In genomic region chr21:29164330-29164942, GRCh38 we compare ENCODE assay signal across 8 cellular contexts. TPM values are rescaled to one million over a fixed set of nuclear protein-coding genes. Genes with fewer than 3 reads are reported as not detected.
DNase-seq lines count a peak whose midpoint lies in the region; ATAC-seq and TF ChIP-seq lines count a peak whose summit lies in the region.

No MANE protein-coding gene starts in this region.

- TF ChIP-seq CTCF in HFFc6 (IDR thresholded peaks at IDR 0.05) = peak; percentile 85
- peak; percentile 70; the same call in 1 of the 2 replicates for TF ChIP-seq CTCF in Panc1 (IDR thresholded peaks at IDR 0.05)
- TF ChIP-seq CTCF in neutrophil (IDR thresholded peaks at IDR 0.05) = peak; percentile 61

- ATAC-seq in Panc1 (peak; percentile 74), GM19455 (IDR thresholded peaks at IDR 0.05; ENCODE audit: unreplicated experiment) (no peak), HG03521 (IDR thresholded peaks at IDR 0.05; ENCODE audit: unreplicated experiment) (no peak)

- intact Hi-C loops in Panc1 (cut with micrococcal nuclease; ENCODE audit: unreplicated experiment) = loop anchor here (5.0 kb wide), 1 partner anchor 208 kb away; no protein-coding TSS in a partner anchor

- H3K27ac Mint-ChIP-seq in HFFc6 = peak overlapping the region; percentile 3

- peaks cover 12% of the 10 kb centered on the region; the same call in 1 of the 2 replicates for H3K36me3 Mint-ChIP-seq in HFFc6 (ENCODE audit: low read depth)

- H3K4me1 Mint-ChIP-seq in HFFc6 (ENCODE audit: low read depth) = peaks cover 52% of the 10 kb centered on the region

- H3K4me1 ChIP-seq in Panc1 (ENCODE audit: control insufficient read depth, insufficient read depth, low read length) (no peaks in the 10 kb centered on the region), neutrophil (ENCODE audit: control insufficient read depth in 1 of 2, insufficient read depth in 1 of 2, low read depth in 1 of 2, low read length in 1 of 2) (peaks cover 28 to 32% of the 10 kb centered on the region in 2 experiments)

- no peaks in the 10 kb centered on the region for H3K27me3 ChIP-seq in Panc1 (ENCODE audit: control insufficient read depth, insufficient read depth, low read length)
- no peaks in the 10 kb centered on the region for H3K27me3 ChIP-seq in neutrophil

- no TSS peak for BruUV-seq in Panc1 (replicated peaks; lab: Mats Ljungman, UMichigan)

- DNase-seq in CD1c-positive myeloid dendritic cell (ENCODE audit: extremely low spot score) (peak; percentile 71), HFFc6 (peak; percentile 76), Panc1 (ENCODE audit: low read depth, low spot score) (no peak), erythroblast (lab: John Stamatoyannopoulos, UW) (peak; percentile 45 to 62), mesenteric fat pad (ENCODE audit: low spot score) (no peak)

- no peaks in the 10 kb centered on the region for H3K36me3 ChIP-seq in Panc1 (ENCODE audit: control insufficient read depth, insufficient read depth, low read length)
- H3K36me3 ChIP-seq in neutrophil = no peaks in the 10 kb centered on the region

- CTCF ChIA-PET in Panc1 (lab: Charles Lee) = interaction anchor here (0.6 to 1.7 kb wide), 3 partner anchors 184 to 287 kb away, joined by 3 to 4 read pairs (median 4); no protein-coding TSS in a partner anchor

- no peak for TF ChIP-seq POLR2A in erythroblast (IDR thresholded peaks at IDR 0.05; ENCODE audit: low read length)

- no peak overlapping the region for H3K27ac ChIP-seq in Panc1 (ENCODE audit: low read length)
- H3K27ac ChIP-seq in neutrophil = peak overlapping the region; percentile 12

- peak overlapping the region; percentile 16; the same call in 1 of the 2 replicates for H3K4me3 Mint-ChIP-seq in HFFc6

- in situ Hi-C loops in Panc1 (cut with HindIII; ENCODE audit: low pct_unique_long_range_greater_than_20kb, low sequenced_read_pairs) = no loop called here

- no peaks in the 10 kb centered on the region for H3K9me3 ChIP-seq in Panc1 (ENCODE audit: control insufficient read depth, insufficient read depth, low read depth, low read length)
- H3K9me3 ChIP-seq in neutrophil = no peaks in the 10 kb centered on the region

- no peak overlapping the region for H3K4me3 ChIP-seq in Panc1 (ENCODE audit: low read depth in 2 of 2, low read length in 2 of 2)
- H3K4me3 ChIP-seq in neutrophil (ENCODE audit: low read depth in 1 of 2, low read length in 1 of 2) = no peak overlapping the region

- no peaks in the 10 kb centered on the region for H3K9me3 Mint-ChIP-seq in HFFc6

- POLR2A ChIA-PET in Panc1 (lab: Charles Lee) = no interaction called here

- 0 out of 2 replicates have a peak, but pooled peaks cover 3% of the 10 kb centered on the region for H3K27me3 Mint-ChIP-seq in HFFc6 (ENCODE audit: insufficient read depth)

RNA-seq across cellular contexts. Expression of gene MAP3K7CL, which starts 34.0 kb away (rescaled TPM):
- total RNA-seq in HFFc6 (2021; fragmentation: NEBNext Ultra II Directional; extraction: Animal tissue kit (Norgen Biotek cat#: 25700)) = 10 to 100 TPM in 1 of 6 experiments, 1 to 10 TPM in 5; 6.2 to 11.4 (median 7.6) TPM
- total RNA-seq in Panc1 (2021; ENCODE audit: unreplicated experiment) = 0.31 TPM
- polyA plus RNA-seq in Panc1 (2012; ENCODE audit: insufficient read length) = not detected
- 3.9 TPM for total RNA-seq in mesenteric fat pad

Comparison
In these comparisons a context has a peak if more than half of its experiments do, and no peak if none do; other contexts are left out.
1. DNase-seq: peak in CD1c-positive myeloid dendritic cell (single experiment), HFFc6 (single experiment) and erythroblast (2 of 2); none in Panc1 (single experiment) and mesenteric fat pad (single experiment).
2. Peak in every context shown above with its lines, with median percentiles within 50 percentile points of each other: CTCF ChIP-seq.